Comparison of ENCODE assay signal across 9 cellular contexts in the genomic region with DNA sequence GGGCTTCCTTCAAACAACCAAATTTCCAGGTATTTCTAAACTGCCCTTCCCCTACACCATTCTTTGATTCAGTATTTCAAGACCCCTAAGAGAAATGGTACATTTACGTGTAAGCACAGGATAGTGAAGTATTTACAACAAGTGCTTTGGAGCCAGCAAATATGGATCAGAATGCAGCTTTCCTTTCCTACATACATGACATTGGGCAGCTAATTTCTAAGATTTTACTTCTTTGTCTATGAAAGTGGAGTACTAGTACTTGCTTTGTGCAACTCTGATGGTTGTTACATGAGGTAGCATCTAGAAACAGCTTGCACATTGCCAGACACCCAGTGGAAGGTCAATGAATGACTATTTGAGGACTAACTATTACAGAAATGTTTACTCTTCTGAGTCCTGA. TPM values are rescaled to one million over a fixed set of nuclear protein-coding genes. Genes with fewer than 3 reads are reported as not detected.
DNase-seq lines count a peak whose midpoint lies in the region; ATAC-seq and TF ChIP-seq lines count a peak whose summit lies in the region.
"Not testable (repeated sequence)": the region's sequence is repeated elsewhere in the genome, so short reads cannot be mapped to it uniquely, and the experiment has no call there.
"Had no signal": no experiment of that assay in that cellular context is flagged by ENCODE, and none has a peak within 500 bp of the region (broad histone marks: within the 10 kb centered on the region; RNA-seq: fewer than 3 reads in every experiment).

No MANE protein-coding gene starts in this region.

- not testable (repeated sequence) for H3K4me2 ChIP-seq in H9 (ENCODE audit: insufficient read depth, insufficient read length, low read length); MM.1S (ENCODE audit: low read depth, low read length)

- H3K56ac ChIP-seq in H9 (ENCODE audit: insufficient read length, low read depth, low read length), result not testable (repeated sequence)

- H3K18ac ChIP-seq in H9 (ENCODE audit: insufficient read length, low read depth, low read length), result not testable (repeated sequence)

- not testable (repeated sequence) for H2BK5ac ChIP-seq in H9 (ENCODE audit: insufficient read length, low read length)

- not testable (repeated sequence) for H3F3A ChIP-seq in MM.1S (ENCODE audit: insufficient read depth, low read length)

- not testable (repeated sequence) for H2BK12ac ChIP-seq in H9 (ENCODE audit: insufficient read length, low read depth, low read length)

- not testable (repeated sequence) for H3K4me1 Mint-ChIP-seq in H9; activated CD4-positive, alpha-beta memory T cell treated with anti-CD3 and anti-CD28 coated beads for 36 hours (ENCODE audit: low read depth)

- DNase-seq in H9 (peak; percentile 12), MM.1S (peak; percentile 23), renal cortical epithelial cell (ENCODE audit: low read depth) (peak; percentile 17)
- DNase-seq in activated CD4-positive, alpha-beta memory T cell treated with anti-CD3 and anti-CD28 coated beads for 36 hours, result peak; percentile 9
- not testable (repeated sequence) for DNase-seq in brain microvascular endothelial cell

- H3K27ac Mint-ChIP-seq in H9; activated CD4-positive, alpha-beta memory T cell treated with anti-CD3 and anti-CD28 coated beads for 36 hours: not testable (repeated sequence)

- intact Hi-C loops in activated CD4-positive, alpha-beta memory T cell treated with anti-CD3 and anti-CD28 coated beads for 36 hours (cut with micrococcal nuclease), result not testable (repeated sequence)

- H3K23ac ChIP-seq in H9 (ENCODE audit: insufficient read length, low read depth, low read length), result not testable (repeated sequence)

- TF ChIP-seq CTCF in H9 (conservative IDR thresholded peaks at IDR 0.05); MM.1S (IDR thresholded peaks at IDR 0.05; ENCODE audit: low read length): not testable (repeated sequence)
- TF ChIP-seq CTCF in brain microvascular endothelial cell (IDR thresholded peaks at IDR 0.05; ENCODE audit: low read depth, low read length, missing control alignments) (peak; percentile 15), liver (IDR thresholded peaks at IDR 0.05; ENCODE audit: low read depth, low read length, missing input control) (peak; percentile 8)

- H3K79me2 ChIP-seq in H9 (ENCODE audit: insufficient read depth, low read length); MM.1S (ENCODE audit: low read length): not testable (repeated sequence)

- CTCF ChIA-PET in activated CD4-positive, alpha-beta memory T cell treated with anti-CD3 and anti-CD28 coated beads for 36 hours (lab: Charles Lee), result not testable (repeated sequence)

- in situ Hi-C loops in brain microvascular endothelial cell (cut with HindIII; ENCODE audit: low pct_ligation_motif_present, low sequenced_read_pairs), result not testable (repeated sequence)

- not testable (repeated sequence) for H3K36me3 ChIP-seq in MM.1S (replicated peaks; ENCODE audit: insufficient read depth, low read length); brain microvascular endothelial cell (replicated peaks); liver (ENCODE audit: control insufficient read depth in 4 of 4, insufficient read depth in 3 of 4, low read depth in 1 of 4, low read length in 3 of 4)

- H2BK20ac ChIP-seq in H9 (ENCODE audit: low read depth, low read length, poor library complexity, severe bottlenecking), result not testable (repeated sequence)

- not testable (repeated sequence) for H2BK15ac ChIP-seq in H9 (ENCODE audit: low read depth, low read length)

- H3K4me1 ChIP-seq in H9 (ENCODE audit: insufficient read depth, low read length); MM.1S (ENCODE audit: low read length); liver (ENCODE audit: control insufficient read depth in 4 of 4, insufficient read depth in 4 of 4, low read length in 3 of 4): not testable (repeated sequence)

- WGBS in H9 (ENCODE audit: extremely low coverage, insufficient read length, low lambda C conversion rate), result no CpG with 5 or more reads among the region's 1 CpG
- 100% methylated on average over 1 of the region's 1 CpG for WGBS in liver

- H2AK5ac ChIP-seq in H9 (ENCODE audit: insufficient read length, low read length), result not testable (repeated sequence)

- ATAC-seq in SK-N-SH treated with all-trans-retinoic acid at 6 μM for 48 hours, result peak; percentile 63

- not testable (repeated sequence) for H3T11ph ChIP-seq in H9 (ENCODE audit: low read length)

- not testable (repeated sequence) for H3K14ac ChIP-seq in H9 (ENCODE audit: insufficient read depth, low read length)

- not testable (repeated sequence) for H4K8ac ChIP-seq in H9 (replicated peaks; ENCODE audit: insufficient read length, low read depth, low read length)

- not testable (repeated sequence) for H2AFZ ChIP-seq in H9 (ENCODE audit: low read length); MM.1S (ENCODE audit: low read length)

- H4K20me1 ChIP-seq in H9 (ENCODE audit: control insufficient read depth, insufficient read depth, insufficient read length); MM.1S (ENCODE audit: insufficient read depth, low read length): not testable (repeated sequence)

- not testable (repeated sequence) for H3K4me3 Mint-ChIP-seq in H9; activated CD4-positive, alpha-beta memory T cell treated with anti-CD3 and anti-CD28 coated beads for 36 hours

- not testable (repeated sequence) for H3K4me3 ChIP-seq in MM.1S (ENCODE audit: low read length); brain microvascular endothelial cell (ENCODE audit: low read depth, low read length); liver (ENCODE audit: low read depth in 1 of 3, low read length in 3 of 3)

- H3K9ac ChIP-seq in H9 (ENCODE audit: extremely low read depth, insufficient read length, low read length); MM.1S (ENCODE audit: low read length); liver (ENCODE audit: low read depth in 1 of 2, low read length in 2 of 2): not testable (repeated sequence)

- H4K5ac ChIP-seq in H9 (ENCODE audit: insufficient read length, low read depth, low read length), result not testable (repeated sequence)

- not testable (repeated sequence) for H4K91ac ChIP-seq in H9 (ENCODE audit: insufficient read length, low read depth, low read length)

- not testable (repeated sequence) for H3K9me3 Mint-ChIP-seq in H9; activated CD4-positive, alpha-beta memory T cell treated with anti-CD3 and anti-CD28 coated beads for 36 hours

- POLR2A ChIA-PET in activated CD4-positive, alpha-beta memory T cell treated with anti-CD3 and anti-CD28 coated beads for 36 hours (lab: Charles Lee), result not testable (repeated sequence)

- H2BK120ac ChIP-seq in H9 (ENCODE audit: low read depth, low read length, poor library complexity, severe bottlenecking), result not testable (repeated sequence)

- not testable (repeated sequence) for H3K36me3 Mint-ChIP-seq in H9 (ENCODE audit: insufficient read depth in 1 of 3, low read depth in 3 of 3); activated CD4-positive, alpha-beta memory T cell treated with anti-CD3 and anti-CD28 coated beads for 36 hours

- not testable (repeated sequence) for H3K79me1 ChIP-seq in H9 (ENCODE audit: insufficient read depth, low read depth, low read length, poor library complexity, severe bottlenecking)

- H3K9me2 ChIP-seq in MM.1S (replicated peaks; ENCODE audit: insufficient read depth, low read length), result not testable (repeated sequence)

- not testable (repeated sequence) for H3K27ac ChIP-seq in H9 (ENCODE audit: insufficient read length, low read depth, low read length); MM.1S (ENCODE audit: low read length); brain microvascular endothelial cell; liver (ENCODE audit: low read depth in 1 of 2, low read length in 2 of 2)

- H3K4ac ChIP-seq in H9 (ENCODE audit: low read depth, low read length), result not testable (repeated sequence)

- H3K9me3 ChIP-seq in H9 (ENCODE audit: control insufficient read depth, low read depth, low read length); MM.1S (replicated peaks; ENCODE audit: insufficient read depth, low read length); liver (ENCODE audit: control insufficient read depth in 4 of 4, low read length in 3 of 4): not testable (repeated sequence)

- H3K23me2 ChIP-seq in H9 (ENCODE audit: insufficient read length, low read depth, low read length, poor library complexity, severe bottlenecking), result not testable (repeated sequence)

- H3K27me3 Mint-ChIP-seq in H9 (ENCODE audit: low read depth), result peaks cover 22% of the 10 kb centered on the region
- not testable (repeated sequence) for H3K27me3 Mint-ChIP-seq in activated CD4-positive, alpha-beta memory T cell treated with anti-CD3 and anti-CD28 coated beads for 36 hours

- not testable (repeated sequence) for H3K27me3 ChIP-seq in H9 (ENCODE audit: insufficient read depth, low read length); MM.1S (replicated peaks; ENCODE audit: insufficient read depth, low read length); brain microvascular endothelial cell (replicated peaks); liver (ENCODE audit: control insufficient read depth in 4 of 4, insufficient read depth in 4 of 4, low read length in 3 of 4)

- TF ChIP-seq RAD21 in liver (IDR thresholded peaks at IDR 0.05), result peak in 1 of 2 donors; percentile 45

TF ChIP-seq in liver, 16 proteins besides CTCF, POLR2A, EP300 and RAD21:
- TF ChIP-seq HNF4A (conservative IDR thresholded peaks at IDR 0.05), result peak in 1 of 2 donors; percentile 9
- peak; percentile 6 to 24 for TF ChIP-seq RXRA (IDR thresholded peaks at IDR 0.05)

RNA-seq across cellular contexts. Expression of a gene that starts 15.2 kb away (rescaled TPM):
- total RNA-seq in H9 (2021) (1,874 and 2,051 TPM in 2 replicates), liver (under 1 TPM; under 0.01 TPM), renal cortical epithelial cell (under 0.01 TPM in 2 replicates)
- 1,000 to 10,000 TPM; 1,390 to 1,409 TPM for total RNA-seq in activated CD4-positive, alpha-beta memory T cell treated with anti-CD3 and anti-CD28 coated beads for 36 hours
- polyA plus RNA-seq in liver, result 10 to 100 TPM in 1 of 2 donors, not detected in 1; 16.7 TPM
- total RNA-seq: G401 had no signal
- polyA plus RNA-seq: IgD-negative memory B cell had no signal

RNA-seq across cellular contexts. Expression of a gene that starts 38.2 kb away (rescaled TPM):
- total RNA-seq in H9 (2021), result 27.7 and 29.3 TPM in 2 replicates
- 1 to 10 TPM; 1.9 to 2.4 TPM for total RNA-seq in activated CD4-positive, alpha-beta memory T cell treated with anti-CD3 and anti-CD28 coated beads for 36 hours
- total RNA-seq in liver, result 10 to 100 TPM in 1 of 2 donors, 1 to 10 TPM in 1; 9.7 to 16.4 TPM
- polyA plus RNA-seq in liver, result 10 to 100 TPM in 1 of 2 donors, 1 to 10 TPM in 1; 8.0 to 11.9 TPM
- total RNA-seq in renal cortical epithelial cell, result 8.3 and 41.8 TPM in 2 replicates

Comparison
In these comparisons a context has a peak if more than half of its experiments do, and no peak if none do; other contexts are left out.
1. RNA of a gene that starts 15.2 kb away (total RNA-seq): 1,874 to 2,051 TPM in H9 and 1,390 to 1,409 TPM in activated CD4-positive, alpha-beta memory T cell treated with anti-CD3 and anti-CD28 coated beads for 36 hours; under 0.01 TPM in liver and under 0.01 TPM in renal cortical epithelial cell; every median in the first group is over 1,000 times any median in the second.